14 cellular contexts compared by ENCODE assay signal in the genomic region with DNA sequence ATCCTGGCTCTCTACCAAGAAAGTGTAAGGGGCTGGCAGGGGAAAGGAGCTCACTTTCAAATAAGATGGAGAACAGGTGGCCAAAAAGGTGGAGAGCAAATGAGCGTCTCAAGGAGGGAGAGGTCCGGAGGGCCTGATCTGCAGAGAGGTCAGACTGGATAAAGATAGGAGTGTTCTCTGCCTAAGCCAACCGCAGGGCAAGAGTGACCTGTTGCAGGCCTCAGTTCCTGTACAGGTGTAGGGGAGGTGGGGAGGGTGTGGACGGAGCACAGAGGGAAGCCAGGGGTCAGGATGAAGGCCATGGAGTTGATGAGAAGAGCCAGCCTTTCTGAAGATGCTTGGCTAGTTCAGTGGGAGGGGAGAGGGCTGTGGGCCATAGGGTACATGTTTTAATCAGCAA.
DNase-seq lines count a peak whose midpoint lies in the region; ATAC-seq and TF ChIP-seq lines count a peak whose summit lies in the region.
"Had no signal": no experiment of that assay in that cellular context is flagged by ENCODE, and none has a peak within 500 bp of the region (broad histone marks: within the 10 kb centered on the region; RNA-seq: fewer than 3 reads in every experiment).

No MANE protein-coding gene starts in this region.

- peak overlapping the region; percentile 66 for H3K27ac Mint-ChIP-seq in type B pancreatic cell
- H3K27ac Mint-ChIP-seq: CD14-positive monocyte; CD8-positive, alpha-beta T cell; GM23338; HFFc6 had no signal

- POLR2A ChIA-PET in HEK293 (lab: Yijun Ruan, JAX): no interaction called here
- POLR2A ChIA-PET in PC-9 (lab: Charles Lee; ENCODE audit: unreplicated experiment): no interaction called here

- CTCF ChIA-PET in HEK293 (lab: Yijun Ruan, JAX) (interaction anchor here (0.6 to 9.5 kb wide), 2 partner anchors 154 to 179 kb away, joined by 4 to 98 read pairs; no protein-coding TSS in a partner anchor), PC-9 (lab: Charles Lee) (no interaction called here)

- no peak for DNase-seq in PC-9
- DNase-seq in foreskin keratinocyte: no peak
- no peak for DNase-seq in type B pancreatic cell (ENCODE audit: extremely low spot score, unreplicated experiment)
- DNase-seq in left ventricle myocardium superior: no peak
- DNase-seq: CD8-positive, alpha-beta T cell; COR-L47; DMS153; EL; HFFc6 had no signal

- no peaks in the 10 kb centered on the region for H3K9me3 ChIP-seq in HEK293 (ENCODE audit: control insufficient read depth, insufficient read depth, low read depth, low read length)
- no peaks in the 10 kb centered on the region for H3K9me3 ChIP-seq in PC-9 (ENCODE audit: insufficient read depth, low read depth)
- H3K9me3 ChIP-seq: HAP-1 had no signal

- H3K4me2 ChIP-seq in PC-9: peak overlapping the region; percentile 64
- H3K4me2 ChIP-seq: GM23338 had no signal

- H3K36me3 Mint-ChIP-seq in type B pancreatic cell: peaks cover 5% of the 10 kb centered on the region
- H3K36me3 Mint-ChIP-seq: CD14-positive monocyte; CD8-positive, alpha-beta T cell had no signal

- peaks cover 39% of the 10 kb centered on the region for H3F3A ChIP-seq in PC-9 (ENCODE audit: insufficient read depth, low read depth)

- peaks cover 14% of the 10 kb centered on the region for H3K4me1 Mint-ChIP-seq in type B pancreatic cell (ENCODE audit: unreplicated experiment)
- H3K4me1 Mint-ChIP-seq: CD14-positive monocyte had no signal

- no TSS peak for BruUV-seq in PC-9 (replicated peaks; lab: Mats Ljungman, UMichigan)

- no peak overlapping the region for H2AFZ ChIP-seq in PC-9

- H4K20me1 ChIP-seq in PC-9 (ENCODE audit: insufficient read depth): no peaks in the 10 kb centered on the region

- H3K9me3 Mint-ChIP-seq in type B pancreatic cell: no peaks in the 10 kb centered on the region
- H3K9me3 Mint-ChIP-seq: CD14-positive monocyte; CD8-positive, alpha-beta T cell; GM23338; HFFc6 had no signal

- ATAC-seq in foreskin keratinocyte (no peak), HG02870 (IDR thresholded peaks at IDR 0.05; ENCODE audit: unreplicated experiment) (no peak), left ventricle myocardium superior (no peak)
- ATAC-seq: CD8-positive, alpha-beta T cell had no signal

- no peaks in the 10 kb centered on the region for H3K79me2 ChIP-seq in PC-9 (ENCODE audit: low read depth)

- H3K4me1 ChIP-seq in HEK293 (ENCODE audit: control insufficient read depth, insufficient read depth, low read length) (no peaks in the 10 kb centered on the region), PC-9 (replicated peaks; ENCODE audit: insufficient read depth) (peaks cover 66% of the 10 kb centered on the region), foreskin keratinocyte (peaks cover 18% of the 10 kb centered on the region)
- H3K4me1 ChIP-seq: HAP-1 had no signal

- H3K36me3 ChIP-seq in HEK293 (ENCODE audit: control insufficient read depth in 2 of 2, insufficient read depth in 1 of 2, low read length in 2 of 2) (no peaks in the 10 kb centered on the region), PC-9 (ENCODE audit: low read depth) (no peaks in the 10 kb centered on the region)
- H3K36me3 ChIP-seq: HAP-1 had no signal

- H3K4me3 Mint-ChIP-seq in type B pancreatic cell: peak overlapping the region; percentile 74
- H3K4me3 Mint-ChIP-seq: CD14-positive monocyte; CD8-positive, alpha-beta T cell; GM23338; HFFc6 had no signal

- H3K27ac ChIP-seq in HEK293 (ENCODE audit: extremely low read depth, low read depth, low read length) (no peak overlapping the region), PC-9 (peak overlapping the region; percentile 56), foreskin keratinocyte (peak overlapping the region; percentile 70)

- no peaks in the 10 kb centered on the region for H3K9me2 ChIP-seq in PC-9 (ENCODE audit: insufficient read depth)

- TF ChIP-seq CTCF in HEK293 (tag by site-specific recombination; IDR thresholded peaks at IDR 0.05): no peak
- TF ChIP-seq CTCF in PC-9 (conservative IDR thresholded peaks at IDR 0.05): no peak
- no peak for TF ChIP-seq CTCF in foreskin keratinocyte (conservative IDR thresholded peaks at IDR 0.05)
- no peak for TF ChIP-seq CTCF in type B pancreatic cell (conservative IDR thresholded peaks at IDR 0.05)

- no peaks in the 10 kb centered on the region for H3K27me3 Mint-ChIP-seq in type B pancreatic cell

- intact Hi-C loops in PC-9 (cut with micrococcal nuclease; ENCODE audit: unreplicated experiment) (no loop called here), left ventricle myocardium superior (cut with micrococcal nuclease) (no loop called here)

- H3K4me3 ChIP-seq in HEK293 (ENCODE audit: low read depth, low read length) (no peak overlapping the region), PC-9 (no peak overlapping the region)
- H3K4me3 ChIP-seq: GM23338, HAP-1 had no signal

- no peaks in the 10 kb centered on the region for H3K27me3 ChIP-seq in PC-9 (ENCODE audit: insufficient read depth, low read depth)
- H3K27me3 ChIP-seq in foreskin keratinocyte: no peaks in the 10 kb centered on the region

TF ChIP-seq in HEK293, 187 proteins besides CTCF, POLR2A, EP300 and RAD21:
- TF ChIP-seq ZNF580 (tag by site-specific recombination; IDR thresholded peaks at IDR 0.05) (no peak), SCRT2 (tag by site-specific recombination; IDR thresholded peaks at IDR 0.05) (peak; percentile 87), ZNF10 (tag by site-specific recombination; IDR thresholded peaks at IDR 0.05) (no peak), ZNF239 (tag by site-specific recombination; IDR thresholded peaks at IDR 0.05) (no peak), PRDM1 (tag by site-specific recombination; IDR thresholded peaks at IDR 0.05) (peak; percentile 45; the same call in 1 of the 2 replicates), GFI1B (tag by site-specific recombination; IDR thresholded peaks at IDR 0.05) (no peak), ZNF16 (tag by site-specific recombination; IDR thresholded peaks at IDR 0.05; ENCODE audit: low read depth) (no peak), ZNF132 (tag by site-specific recombination; IDR thresholded peaks at IDR 0.05; ENCODE audit: borderline replicate concordance) (no peak), ZFP69B (tag by site-specific recombination; IDR thresholded peaks at IDR 0.05) (no peak), ZFHX2 (tag by site-specific recombination; conservative IDR thresholded peaks at IDR 0.05) (no peak), ZNF133 (tag by site-specific recombination; IDR thresholded peaks at IDR 0.05) (no peak), ZNF830 (tag by site-specific recombination; IDR thresholded peaks at IDR 0.05; ENCODE audit: low read depth) (no peak), SCRT1 (tag by site-specific recombination; IDR thresholded peaks at IDR 0.05; ENCODE audit: borderline replicate concordance) (peak; percentile 76; the same call in 1 of the 2 replicates), ZNF837 (tag by site-specific recombination; IDR thresholded peaks at IDR 0.05) (no peak), WT1 (tag by site-specific recombination; IDR thresholded peaks at IDR 0.05) (no peak), ZNF521 (tag by site-specific recombination; IDR thresholded peaks at IDR 0.05) (no peak), ZXDB (tag by site-specific recombination; IDR thresholded peaks at IDR 0.05) (no peak), ZNF585B (tag by site-specific recombination; IDR thresholded peaks at IDR 0.05) (no peak)
- TF ChIP-seq, protein P1, sequence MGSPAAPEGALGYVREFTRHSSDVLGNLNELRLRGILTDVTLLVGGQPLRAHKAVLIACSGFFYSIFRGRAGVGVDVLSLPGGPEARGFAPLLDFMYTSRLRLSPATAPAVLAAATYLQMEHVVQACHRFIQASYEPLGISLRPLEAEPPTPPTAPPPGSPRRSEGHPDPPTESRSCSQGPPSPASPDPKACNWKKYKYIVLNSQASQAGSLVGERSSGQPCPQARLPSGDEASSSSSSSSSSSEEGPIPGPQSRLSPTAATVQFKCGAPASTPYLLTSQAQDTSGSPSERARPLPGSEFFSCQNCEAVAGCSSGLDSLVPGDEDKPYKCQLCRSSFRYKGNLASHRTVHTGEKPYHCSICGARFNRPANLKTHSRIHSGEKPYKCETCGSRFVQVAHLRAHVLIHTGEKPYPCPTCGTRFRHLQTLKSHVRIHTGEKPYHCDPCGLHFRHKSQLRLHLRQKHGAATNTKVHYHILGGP (tag by site-specific recombination; IDR thresholded peaks at IDR 0.05): no peak
